In the genomic region with DNA sequence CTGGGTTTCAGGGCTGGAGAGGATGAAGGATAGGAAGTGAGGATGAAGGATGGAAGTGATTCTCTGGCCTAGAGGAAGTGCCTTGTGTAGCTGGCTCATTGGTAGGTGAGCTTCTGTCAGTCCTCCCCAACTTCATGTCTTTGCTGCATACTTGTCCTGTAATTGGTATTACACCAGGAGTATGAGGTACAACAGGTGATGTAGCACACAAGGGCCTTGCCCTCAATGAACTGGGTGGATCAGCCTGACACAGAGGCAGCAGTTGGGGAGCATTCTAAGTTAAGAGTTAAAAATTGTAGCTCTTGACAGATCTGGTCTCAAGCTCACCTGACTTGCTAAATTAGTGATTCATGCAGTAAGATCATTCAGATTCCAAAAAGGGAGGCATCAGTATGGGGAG, we compare ENCODE assay signal across 9 cellular contexts. TPM values are rescaled to one million over a fixed set of nuclear protein-coding genes. Genes with fewer than 3 reads are reported as not detected.
"Had no signal": no experiment of that assay in that cellular context is flagged by ENCODE, and none has a peak within 500 bp of the region (broad histone marks: within the 10 kb centered on the region; RNA-seq: fewer than 3 reads in every experiment).

No MANE protein-coding gene starts in this region.

- H3K27ac ChIP-seq: HL-60, KMS-11 had no signal

- H3K36me3 Mint-ChIP-seq: IgD-negative memory B cell had no signal

- H3K4me2 ChIP-seq: KMS-11 had no signal

- DNase-seq: IMR-90, KBM-7, KG1 had no signal

- H3K9ac ChIP-seq: KMS-11 had no signal

- H3K4me3 Mint-ChIP-seq: IgD-negative memory B cell had no signal

- H3K27ac Mint-ChIP-seq: IgD-negative memory B cell had no signal

- ATAC-seq: HepG2, K562 had no signal

- H3K4me3 ChIP-seq: K562 had no signal

RNA-seq across cellular contexts. Expression of gene CACNA1E, which starts 37.9 kb away (rescaled TPM):
- total RNA-seq: HepG2, HT-29, IMR-90 had no signal
- polyA plus RNA-seq: HepG2, IMR-90, K562 had no signal
